Comparison of ENCODE assay signal across 8 cellular contexts in genomic region chr2:179268277-179268935, GRCh38. TPM values are rescaled to one million over a fixed set of nuclear protein-coding genes. Genes with fewer than 3 reads are reported as not detected.
DNase-seq lines count a peak whose midpoint lies in the region; ATAC-seq and TF ChIP-seq lines count a peak whose summit lies in the region.

No MANE protein-coding gene starts in this region.

- intact Hi-C loops in activated CD4-positive, alpha-beta memory T cell treated with anti-CD3 and anti-CD28 coated beads for 36 hours (cut with micrococcal nuclease) = loop anchor here (1.0 kb wide), 3 partner anchors 18 to 237 kb away; no protein-coding TSS in a partner anchor

- H3K23me2 ChIP-seq in H9 (ENCODE audit: insufficient read length, low read depth, low read length, poor library complexity, severe bottlenecking) = peaks cover 6% of the 10 kb centered on the region

- H3K4me3 ChIP-seq in trophoblast cell (ENCODE audit: low read depth, low read length) = no peak overlapping the region

- H3K27ac ChIP-seq in trophoblast cell (ENCODE audit: low read depth, low read length) (no peak overlapping the region), H9 (ENCODE audit: insufficient read length, low read depth, low read length) (no peak overlapping the region)

- no peak overlapping the region for H2BK5ac ChIP-seq in trophoblast cell (ENCODE audit: low read depth, low read length, poor library complexity)
- H2BK5ac ChIP-seq in H9 (ENCODE audit: insufficient read length, low read length) = no peak overlapping the region

- H3K27me3 ChIP-seq in trophoblast cell (ENCODE audit: insufficient read depth, low read length) (no peaks in the 10 kb centered on the region), H9 (ENCODE audit: insufficient read depth, low read length) (no peaks in the 10 kb centered on the region)

- peak; percentile 30 for ATAC-seq in HG02981 (IDR thresholded peaks at IDR 0.05; ENCODE audit: unreplicated experiment)

- DNase-seq in activated CD4-positive, alpha-beta memory T cell treated with anti-CD3 and anti-CD28 coated beads for 36 hours = peak; percentile 60
- no peak for DNase-seq in activated CD4-positive, alpha-beta memory T cell treated with anti-CD3 and anti-CD28 coated beads, Interleukin-2, amount 10 ng/mL, durations not matched to agents 7 days and 5 days
- DNase-seq in T1000 (lab: John Stamatoyannopoulos, UW) (peak; percentile 67), trophoblast cell (peak; percentile 70 to 76), germinal center (ENCODE audit: low spot score) (no peak), 8988T (no peak), H9 (no peak)

- no peaks in the 10 kb centered on the region for H3K36me3 Mint-ChIP-seq in activated CD4-positive, alpha-beta memory T cell treated with anti-CD3 and anti-CD28 coated beads for 36 hours
- peaks cover 5% of the 10 kb centered on the region for H3K36me3 Mint-ChIP-seq in activated CD4-positive, alpha-beta memory T cell treated with anti-CD3 and anti-CD28 coated beads, Interleukin-2, amount 10 ng/mL, durations not matched to agents 7 days and 5 days (ENCODE audit: low read depth)
- H3K36me3 Mint-ChIP-seq in H9 (ENCODE audit: insufficient read depth in 1 of 3, low read depth in 3 of 3) = no peaks in the 10 kb centered on the region; a peak in 1 of 7 replicates

- no peak overlapping the region for H2BK120ac ChIP-seq in trophoblast cell (ENCODE audit: insufficient read depth, low read length, poor library complexity)
- H2BK120ac ChIP-seq in H9 (ENCODE audit: low read depth, low read length, poor library complexity, severe bottlenecking) = no peak overlapping the region

- H3K4me2 ChIP-seq in trophoblast cell (ENCODE audit: low read length) (no peak overlapping the region), H9 (ENCODE audit: insufficient read depth, insufficient read length, low read length) (no peak overlapping the region)

- H4K8ac ChIP-seq in trophoblast cell (ENCODE audit: low read depth, low read length) (no peak overlapping the region), H9 (replicated peaks; ENCODE audit: insufficient read length, low read depth, low read length) (no peak overlapping the region)

- H3K14ac ChIP-seq in trophoblast cell (ENCODE audit: low read length) = no peak overlapping the region
- no peak overlapping the region for H3K14ac ChIP-seq in H9 (ENCODE audit: insufficient read depth, low read length)

- H3K79me1 ChIP-seq in trophoblast cell (ENCODE audit: low read length) (peaks cover 10% of the 10 kb centered on the region), H9 (ENCODE audit: insufficient read depth, low read depth, low read length, poor library complexity, severe bottlenecking) (no peaks in the 10 kb centered on the region)

- no peaks in the 10 kb centered on the region for H3K36me3 ChIP-seq in trophoblast cell (ENCODE audit: control insufficient read depth in 1 of 2, insufficient read depth in 2 of 2, low read length in 2 of 2)

- no peak overlapping the region for H4K12ac ChIP-seq in trophoblast cell (ENCODE audit: low read depth, low read length)

- H4K91ac ChIP-seq in trophoblast cell (ENCODE audit: low read depth, low read length) (no peak overlapping the region), H9 (ENCODE audit: insufficient read length, low read depth, low read length) (no peak overlapping the region)

- H3K56ac ChIP-seq in H9 (ENCODE audit: insufficient read length, low read depth, low read length) = no peak overlapping the region

- no peak overlapping the region for H3K4me3 Mint-ChIP-seq in activated CD4-positive, alpha-beta memory T cell treated with anti-CD3 and anti-CD28 coated beads for 36 hours
- no peak overlapping the region for H3K4me3 Mint-ChIP-seq in activated CD4-positive, alpha-beta memory T cell treated with anti-CD3 and anti-CD28 coated beads, Interleukin-2, amount 10 ng/mL, durations not matched to agents 7 days and 5 days
- H3K4me3 Mint-ChIP-seq in H9 = no peak overlapping the region

- H3K4me1 ChIP-seq in trophoblast cell (ENCODE audit: control insufficient read depth in 1 of 2, insufficient read depth in 2 of 2, low read length in 2 of 2) (peaks cover 5 to 6% of the 10 kb centered on the region in 2 experiments), H9 (ENCODE audit: insufficient read depth, low read length) (no peaks in the 10 kb centered on the region; the same call in 1 of the 2 replicates)

- no peak overlapping the region for H2AK5ac ChIP-seq in trophoblast cell (ENCODE audit: low read length)
- H2AK5ac ChIP-seq in H9 (ENCODE audit: insufficient read length, low read length) = no peak overlapping the region

- peaks cover 27% of the 10 kb centered on the region for H3K27me3 Mint-ChIP-seq in activated CD4-positive, alpha-beta memory T cell treated with anti-CD3 and anti-CD28 coated beads for 36 hours
- H3K27me3 Mint-ChIP-seq in activated CD4-positive, alpha-beta memory T cell treated with anti-CD3 and anti-CD28 coated beads, Interleukin-2, amount 10 ng/mL, durations not matched to agents 7 days and 5 days = peaks cover 19% of the 10 kb centered on the region
- H3K27me3 Mint-ChIP-seq in H9 (ENCODE audit: low read depth) = peaks cover 11% of the 10 kb centered on the region

- H2AFZ ChIP-seq in trophoblast cell (ENCODE audit: insufficient read depth, low read length, poor library complexity) = no peak overlapping the region
- no peak overlapping the region for H2AFZ ChIP-seq in H9 (ENCODE audit: low read length)

- H4K20me1 ChIP-seq in H9 (ENCODE audit: control insufficient read depth, insufficient read depth, insufficient read length) = no peaks in the 10 kb centered on the region

- no peak overlapping the region for H3K27ac Mint-ChIP-seq in activated CD4-positive, alpha-beta memory T cell treated with anti-CD3 and anti-CD28 coated beads for 36 hours
- no peak overlapping the region for H3K27ac Mint-ChIP-seq in activated CD4-positive, alpha-beta memory T cell treated with anti-CD3 and anti-CD28 coated beads, Interleukin-2, amount 10 ng/mL, durations not matched to agents 7 days and 5 days
- 0 out of 7 replicates have a peak overlapping the region, but pooled peaks of 1 of the 3 experiments have one; percentile 49 for H3K27ac Mint-ChIP-seq in H9

- no peaks in the 10 kb centered on the region for H3K9me3 Mint-ChIP-seq in activated CD4-positive, alpha-beta memory T cell treated with anti-CD3 and anti-CD28 coated beads for 36 hours
- no peaks in the 10 kb centered on the region for H3K9me3 Mint-ChIP-seq in activated CD4-positive, alpha-beta memory T cell treated with anti-CD3 and anti-CD28 coated beads, Interleukin-2, amount 10 ng/mL, durations not matched to agents 7 days and 5 days
- H3K9me3 Mint-ChIP-seq in H9 = no peaks in the 10 kb centered on the region

- no CpG with 5 or more reads among the region's 1 CpG for WGBS in trophoblast cell (ENCODE audit: extremely low coverage, insufficient coverage, insufficient read length)
- WGBS in H9 (ENCODE audit: extremely low coverage, insufficient read length, low lambda C conversion rate) = no CpG with 5 or more reads among the region's 1 CpG

- H2BK12ac ChIP-seq in trophoblast cell (ENCODE audit: low read length) (no peak overlapping the region), H9 (ENCODE audit: insufficient read length, low read depth, low read length) (no peak overlapping the region)

- peaks cover 2% of the 10 kb centered on the region for H3K79me2 ChIP-seq in trophoblast cell (ENCODE audit: control insufficient read depth, insufficient read depth, low read length, poor library complexity)
- H3K79me2 ChIP-seq in H9 (ENCODE audit: insufficient read depth, low read length) = no peaks in the 10 kb centered on the region

- H2BK15ac ChIP-seq in H9 (ENCODE audit: low read depth, low read length) = no peak overlapping the region

- POLR2A ChIA-PET in activated CD4-positive, alpha-beta memory T cell treated with anti-CD3 and anti-CD28 coated beads for 36 hours (lab: Charles Lee) = no interaction called here
- POLR2A ChIA-PET in activated CD4-positive, alpha-beta memory T cell treated with anti-CD3 and anti-CD28 coated beads, Interleukin-2, amount 10 ng/mL, durations not matched to agents 7 days and 5 days (lab: Charles Lee) = no interaction called here

- no peak overlapping the region for H3T11ph ChIP-seq in H9 (ENCODE audit: low read length)

- H3K9me3 ChIP-seq in trophoblast cell (ENCODE audit: insufficient read depth, low read depth, low read length) (no peaks in the 10 kb centered on the region), H9 (ENCODE audit: control insufficient read depth, low read depth, low read length) (no peaks in the 10 kb centered on the region)

- H3K4ac ChIP-seq in trophoblast cell (ENCODE audit: low read depth, low read length) (no peak overlapping the region), H9 (ENCODE audit: low read depth, low read length) (no peak overlapping the region)

- peaks cover 16% of the 10 kb centered on the region for H3K4me1 Mint-ChIP-seq in activated CD4-positive, alpha-beta memory T cell treated with anti-CD3 and anti-CD28 coated beads for 36 hours (ENCODE audit: low read depth)
- peaks cover 16% of the 10 kb centered on the region for H3K4me1 Mint-ChIP-seq in activated CD4-positive, alpha-beta memory T cell treated with anti-CD3 and anti-CD28 coated beads, Interleukin-2, amount 10 ng/mL, durations not matched to agents 7 days and 5 days
- peaks cover 21 to 27% of the 10 kb centered on the region in 2 experiments for H3K4me1 Mint-ChIP-seq in H9

- no peak overlapping the region for H2BK20ac ChIP-seq in H9 (ENCODE audit: low read depth, low read length, poor library complexity, severe bottlenecking)

- TF ChIP-seq CTCF in H9 (conservative IDR thresholded peaks at IDR 0.05) = no peak

- H3K9ac ChIP-seq in trophoblast cell (ENCODE audit: low read length) (no peak overlapping the region), H9 (ENCODE audit: extremely low read depth, insufficient read length, low read length) (no peak overlapping the region)

- H4K5ac ChIP-seq in H9 (ENCODE audit: insufficient read length, low read depth, low read length) = no peak overlapping the region

- H3K18ac ChIP-seq in trophoblast cell (ENCODE audit: low read length) (no peak overlapping the region), H9 (ENCODE audit: insufficient read length, low read depth, low read length) (no peak overlapping the region)

- no peak overlapping the region for H3K23ac ChIP-seq in trophoblast cell (ENCODE audit: low read length)
- H3K23ac ChIP-seq in H9 (ENCODE audit: insufficient read length, low read depth, low read length) = no peak overlapping the region

- CTCF ChIA-PET in activated CD4-positive, alpha-beta memory T cell treated with anti-CD3 and anti-CD28 coated beads for 36 hours (lab: Charles Lee) = interaction anchor here (0.6 to 0.7 kb wide), 2 partner anchors 28 to 507 kb away, joined by 3 to 4 read pairs; no protein-coding TSS in a partner anchor
- CTCF ChIA-PET in activated CD4-positive, alpha-beta memory T cell treated with anti-CD3 and anti-CD28 coated beads, Interleukin-2, amount 10 ng/mL, durations not matched to agents 7 days and 5 days (lab: Charles Lee) = interaction anchor here (1.1 kb wide), 1 partner anchor 16 kb away, joined by 4 read pairs; no protein-coding TSS in a partner anchor

RNA-seq across cellular contexts. Expression of gene SESTD1, which starts 3.8 kb away (rescaled TPM):
- total RNA-seq in activated CD4-positive, alpha-beta memory T cell treated with anti-CD3 and anti-CD28 coated beads for 36 hours = 10 to 100 TPM; 11.6 to 13.1 TPM
- total RNA-seq in activated CD4-positive, alpha-beta memory T cell treated with anti-CD3 and anti-CD28 coated beads, Interleukin-2, amount 10 ng/mL, durations not matched to agents 7 days and 5 days = 10 to 100 TPM; 13.8 to 14.7 TPM
- 84.1 and 90.7 TPM in 2 replicates for polyA plus RNA-seq in trophoblast cell (2013)
- 43.6 and 44.4 TPM in 2 replicates for total RNA-seq in H9 (2021)

Comparison
In these comparisons a context has a peak if more than half of its experiments do, and no peak if none do; other contexts are left out.
1. DNase-seq: peak in activated CD4-positive, alpha-beta memory T cell treated with anti-CD3 and anti-CD28 coated beads for 36 hours (single experiment), T1000 (single experiment) and trophoblast cell (2 of 2); none in activated CD4-positive, alpha-beta memory T cell treated with anti-CD3 and anti-CD28 coated beads, Interleukin-2, amount 10 ng/mL, durations not matched to agents 7 days and 5 days (single experiment), germinal center (single experiment), 8988T (single experiment) and H9 (single experiment).